Comparison of ENCODE assay signal across 8 cellular contexts in genomic region chr18:43571078-43571689, GRCh38.
DNase-seq lines count a peak whose midpoint lies in the region; ATAC-seq, FAIRE-seq and TF ChIP-seq lines count a peak whose summit lies in the region.

No MANE protein-coding gene starts in this region.

- intact Hi-C loops in GM12878 (cut with micrococcal nuclease; ENCODE audit: unreplicated experiment) = loop anchor here (1.0 to 10.0 kb wide), 2 partner anchors 16 to 1256 kb away; no protein-coding TSS in a partner anchor

- H3K4me2 ChIP-seq in GM12878 (ENCODE audit: control insufficient read depth, insufficient read depth) (no peak overlapping the region), keratinocyte (ENCODE audit: control insufficient read depth, extremely low read depth, insufficient read depth, low read depth, low read length) (no peak overlapping the region)

- dilution Hi-C loops in keratinocyte (cut with MboI; ENCODE audit: extremely low pct_ligation_motif_present, low sequenced_read_pairs) = no loop called here

- TF ChIP-seq EP300 in GM12878 (IDR thresholded peaks at IDR 0.05; ENCODE audit: borderline replicate concordance in 1 of 2, control insufficient read depth in 1 of 2, low read depth in 2 of 2, low read length in 2 of 2) = no peak
- TF ChIP-seq EP300 in upper lobe of left lung (IDR thresholded peaks at IDR 0.05) = no peak

- H3K27me3 ChIP-seq in GM12878 (replicated peaks in 1 of 2; ENCODE audit: control insufficient read depth in 2 of 2, insufficient read depth in 2 of 2, low read length in 1 of 2) = no peaks in the 10 kb centered on the region
- no peaks in the 10 kb centered on the region for H3K27me3 ChIP-seq in keratinocyte (ENCODE audit: control insufficient read depth, extremely low read depth, insufficient read depth, low read length)
- H3K27me3 ChIP-seq in upper lobe of left lung = no peaks in the 10 kb centered on the region

- H3K36me3 ChIP-seq in GM12878 (ENCODE audit: control insufficient read depth in 2 of 2, insufficient read depth in 2 of 2, low read length in 1 of 2) = no peaks in the 10 kb centered on the region
- H3K36me3 ChIP-seq in keratinocyte (ENCODE audit: control insufficient read depth in 2 of 2, extremely low read depth in 1 of 2, insufficient read depth in 2 of 2, low read length in 2 of 2) = no peaks in the 10 kb centered on the region
- no peaks in the 10 kb centered on the region for H3K36me3 ChIP-seq in upper lobe of left lung

- H3K27ac ChIP-seq in GM12878 (ENCODE audit: control insufficient read depth, insufficient read depth) = no peak overlapping the region
- H3K27ac ChIP-seq in keratinocyte (ENCODE audit: control insufficient read depth, insufficient read depth, low read length) = no peak overlapping the region
- no peak overlapping the region for H3K27ac ChIP-seq in upper lobe of left lung

- DNase-seq in stimulated activated CD4-positive, alpha-beta T cell treated with anti-CD3 and anti-CD28 coated beads, Interleukin-15, amount 100 ng/mL, for 24 hours = peak; percentile 5
- DNase-seq in stimulated activated CD4-positive, alpha-beta T cell treated with anti-CD3 and anti-CD28 coated beads, Interleukin-4, amount 100 ng/mL, for 4 hours = no peak
- DNase-seq in NCI-H2171 (lab: John Stamatoyannopoulos, UW) = peak; percentile 35
- no peak for DNase-seq in GM12878 (ENCODE audit: low read depth, low spot score)
- no peak for DNase-seq in keratinocyte (ENCODE audit: low read depth, low spot score)
- DNase-seq in upper lobe of left lung = no peak
- DNase-seq in activated CD8-positive, alpha-beta memory T cell treated with anti-CD3 and anti-CD28 coated beads, Interleukin-2, amount 50 U/mL, for 48 hours = no peak

- SMC1A ChIA-PET in GM12878 (lab: Charles Lee; ENCODE audit: uncharacterized antibody, unreplicated experiment) = interaction anchor here (0.8 to 3.5 kb wide), 8 partner anchors 9 to 1520 kb away, joined by 3 to 23 read pairs (median 4); no protein-coding TSS in a partner anchor

- ATAC-seq in HG02884 (IDR thresholded peaks at IDR 0.05; ENCODE audit: unreplicated experiment) (peak; percentile 45), GM12878 (peak; percentile 74), upper lobe of left lung (ENCODE audit: low FRiP score in 2 of 2) (peak in 1 of 2 donors; percentile 72)

- H3K4me1 ChIP-seq in GM12878 (ENCODE audit: control insufficient read depth, insufficient read depth, low read length) = no peaks in the 10 kb centered on the region
- no peaks in the 10 kb centered on the region for H3K4me1 ChIP-seq in keratinocyte (ENCODE audit: control insufficient read depth, extremely low read depth, insufficient read depth, low read length)
- no peaks in the 10 kb centered on the region for H3K4me1 ChIP-seq in upper lobe of left lung

- no peak overlapping the region for H3K4me3 ChIP-seq in GM12878
- no peak overlapping the region for H3K4me3 ChIP-seq in keratinocyte (ENCODE audit: control insufficient read depth in 2 of 3, extremely low read depth in 1 of 3, insufficient read depth in 2 of 3, low read depth in 1 of 3, low read length in 3 of 3)
- H3K4me3 ChIP-seq in upper lobe of left lung = no peak overlapping the region

- TF ChIP-seq POLR2A in GM12878 (IDR thresholded peaks at IDR 0.05; ENCODE audit: low read depth, low read length) = no peak
- TF ChIP-seq POLR2A in upper lobe of left lung (IDR thresholded peaks at IDR 0.05) = no peak

- H3K9ac ChIP-seq in GM12878 (ENCODE audit: control insufficient read depth, insufficient read depth, low read length) = no peak overlapping the region
- H3K9ac ChIP-seq in keratinocyte (ENCODE audit: control insufficient read depth, extremely low read depth, insufficient read depth, low read length) = no peak overlapping the region

- 0% methylated on average over 4 of the region's 4 CpGs for WGBS in GM12878 (ENCODE audit: insufficient coverage, insufficient replicate concordance, low lambda C conversion rate, missing lambda C conversion rate)
- 24 to 35% methylated on average over 4 of the region's 4 CpGs for WGBS in upper lobe of left lung, 2 donors

- H3K9me3 ChIP-seq in GM12878 (replicated peaks; ENCODE audit: control insufficient read depth, insufficient read depth, low read length) = no peaks in the 10 kb centered on the region
- H3K9me3 ChIP-seq in keratinocyte (ENCODE audit: control insufficient read depth, low read depth, low read length) = no peaks in the 10 kb centered on the region
- no peaks in the 10 kb centered on the region for H3K9me3 ChIP-seq in upper lobe of left lung

- TF ChIP-seq CTCF in GM12878 (IDR thresholded peaks at IDR 0.05 in 2 of 3, conservative IDR thresholded peaks at IDR 0.05 in 1 of 3; ENCODE audit: control insufficient read depth in 2 of 3, extremely low read depth in 1 of 3, insufficient read depth in 1 of 3, low read depth in 3 of 3, low read length in 3 of 3) (peak; percentile 61 to 70 (median 64)), keratinocyte (optimal IDR thresholded peaks at IDR 0.05 in 1 of 3, IDR thresholded peaks at IDR 0.05 in 1 of 3, conservative IDR thresholded peaks at IDR 0.05 in 1 of 3; ENCODE audit: extremely low read depth in 1 of 3, insufficient read depth in 2 of 3, low read length in 3 of 3) (peak; percentile 20 to 63 (median 55)), upper lobe of left lung (IDR thresholded peaks at IDR 0.05) (peak; percentile 34 to 69 (median 55))

- FAIRE-seq in GM12878 (lab: Jason Lieb, UNC) (no peak), keratinocyte (lab: Jason Lieb, UNC) (no peak)

- CTCF ChIA-PET in GM12878 (lab: Yijun Ruan, JAX) = interaction anchor here (0.6 to 10.9 kb wide), 11 partner anchors 9 to 1815 kb away, joined by 3 to 207 read pairs (median 7); no protein-coding TSS in a partner anchor

- H2AFZ ChIP-seq in GM12878 (ENCODE audit: control insufficient read depth, low read depth, low read length) (no peak overlapping the region), keratinocyte (ENCODE audit: control insufficient read depth, low read length) (no peak overlapping the region)

- TF ChIP-seq RAD21 in GM12878 (IDR thresholded peaks at IDR 0.05; ENCODE audit: insufficient read depth, low read depth, low read length) = peak; percentile 78

- in situ Hi-C loops in GM12878 (cut with MboI) = loop anchor here (25.0 kb wide), 1 partner anchor 1459 kb away; no protein-coding TSS in a partner anchor

- no TSS peak for BruUV-seq in GM12878 (replicated peaks; lab: Mats Ljungman, UMichigan)

- H3K79me2 ChIP-seq in GM12878 (ENCODE audit: control insufficient read depth, insufficient read depth, low read length) (no peaks in the 10 kb centered on the region), keratinocyte (ENCODE audit: control insufficient read depth, insufficient read depth, low read length) (no peaks in the 10 kb centered on the region)

- H4K20me1 ChIP-seq in GM12878 (ENCODE audit: control insufficient read depth, insufficient read depth) (no peaks in the 10 kb centered on the region), keratinocyte (ENCODE audit: control insufficient read depth, extremely low read depth, insufficient read depth, low read length) (no peaks in the 10 kb centered on the region)

- RAD21 ChIA-PET in GM12878 (lab: Charles Lee; ENCODE audit: unreplicated experiment) = interaction anchor here (0.6 to 2.4 kb wide), 4 partner anchors 14 to 23 kb away, joined by 3 to 7 read pairs (median 5); no protein-coding TSS in a partner anchor

- POLR2A ChIA-PET in GM12878 (lab: Charles Lee) = no interaction called here

- H3K9me1 ChIP-seq in keratinocyte (ENCODE audit: control insufficient read depth, extremely low read depth, insufficient read depth, low read length) = no peaks in the 10 kb centered on the region

TF ChIP-seq in GM12878, 131 proteins besides CTCF, POLR2A, EP300 and RAD21:
- no peak for TF ChIP-seq MEF2B (IDR thresholded peaks at IDR 0.05; ENCODE audit: partially characterized antibody, poor library complexity, severe bottlenecking)
- no peak for TF ChIP-seq USF2 (IDR thresholded peaks at IDR 0.05; ENCODE audit: borderline replicate concordance, low read depth, low read length)
- TF ChIP-seq YY1 (IDR thresholded peaks at IDR 0.05; ENCODE audit: low read depth, low read length) = 0 out of 2 replicates have a peak, but pooled peaks have one; percentile 26
- TF ChIP-seq SMC3 (IDR thresholded peaks at IDR 0.05; ENCODE audit: borderline replicate concordance, low read length) = peak; percentile 36; the same call in 1 of the 2 replicates
- no peak for TF ChIP-seq MTA2 (IDR thresholded peaks at IDR 0.05; ENCODE audit: low read depth)
- no peak for TF ChIP-seq ZSCAN29 (IDR thresholded peaks at IDR 0.05)

Comparison
In these comparisons a context has a peak if more than half of its experiments do, and no peak if none do; other contexts are left out.
1. DNase-seq: peak in stimulated activated CD4-positive, alpha-beta T cell treated with anti-CD3 and anti-CD28 coated beads, Interleukin-15, amount 100 ng/mL, for 24 hours (single experiment) and NCI-H2171 (single experiment); none in stimulated activated CD4-positive, alpha-beta T cell treated with anti-CD3 and anti-CD28 coated beads, Interleukin-4, amount 100 ng/mL, for 4 hours (0 of 2), GM12878 (single experiment), keratinocyte (single experiment), upper lobe of left lung (0 of 2) and activated CD8-positive, alpha-beta memory T cell treated with anti-CD3 and anti-CD28 coated beads, Interleukin-2, amount 50 U/mL, for 48 hours (single experiment).
2. Peak in every context shown above with its lines, with median percentiles within 50 percentile points of each other: CTCF ChIP-seq.